13 cellular contexts compared by ENCODE assay signal in the genomic region with DNA sequence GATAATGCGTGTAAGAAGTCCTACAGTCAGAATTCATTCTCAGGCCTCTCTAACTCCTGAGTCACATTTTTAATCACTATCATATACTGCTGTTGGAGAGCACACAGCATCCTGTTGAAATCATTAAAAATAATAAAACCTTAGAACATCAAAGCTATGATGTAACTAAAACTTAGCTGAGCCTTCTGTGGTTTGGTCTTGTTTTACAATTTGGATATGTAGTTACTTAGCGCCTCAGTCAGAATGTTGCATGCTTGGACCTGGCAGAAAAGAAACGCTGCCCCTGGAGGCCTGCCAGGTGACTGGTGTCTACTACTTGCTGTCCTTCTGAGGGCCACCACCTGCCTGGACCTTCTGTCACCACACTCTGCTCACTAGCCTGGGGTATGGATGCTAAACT.
DNase-seq lines count a peak whose midpoint lies in the region; ATAC-seq, FAIRE-seq and TF ChIP-seq lines count a peak whose summit lies in the region.
"Had no signal": no experiment of that assay in that cellular context is flagged by ENCODE, and none has a peak within 500 bp of the region (broad histone marks: within the 10 kb centered on the region; RNA-seq: fewer than 3 reads in every experiment).

No MANE protein-coding gene starts in this region.

- CTCF ChIA-PET in AG04449 (lab: Yijun Ruan, JAX), result interaction anchor here (1.4 kb wide), 1 partner anchor 25 kb away, joined by 4 read pairs; no protein-coding TSS in a partner anchor

- WGBS in right cardiac atrium, result 59% methylated on average over 3 of the region's 3 CpGs

- peaks cover 12% of the 10 kb centered on the region for H3K4me1 ChIP-seq in right cardiac atrium (ENCODE audit: control insufficient read depth, insufficient read depth, low read length)

- no peak overlapping the region for H3K27ac ChIP-seq in right cardiac atrium (ENCODE audit: low read length)
- H3K27ac ChIP-seq: BLaER1 treated with 17β-estradiol and CSF1 and Interleukin-3, amounts not matched to agents 10 nM and 100 nM had no signal

- peak; percentile 94 for DNase-seq in AG04449 (ENCODE audit: low read depth, low spot score)
- peak; percentile 60 for DNase-seq in NCI-H2171 (lab: John Stamatoyannopoulos, UW)
- peak; percentile 38 for DNase-seq in cerebellum (ENCODE audit: low spot score)
- DNase-seq in right cardiac atrium, result peak; percentile 69 to 85 (median 84)
- no peak for DNase-seq in GDM1 (lab: John Stamatoyannopoulos, UW)
- no peak for DNase-seq in GM12891 (ENCODE audit: insufficient read length, low spot score)
- DNase-seq in NCI-H1436 treated with DMSO at 0.1 percent for 48 hours (lab: John Stamatoyannopoulos, UW), result no peak
- DNase-seq: activated B cell treated with CpG ODN at 0.5 μM for 24 hours; activated naive CD4-positive, alpha-beta T cell; NCI-H1092 treated with DMSO at 0.1 percent for 48 hours; stimulated activated naive CD8-positive, alpha-beta T cell treated with anti-CD3 and anti-CD28 coated beads, Interleukin-15, amount 100 ng/mL, for 72 hours had no signal

- intact Hi-C loops in right cardiac atrium (cut with DNase I), result no loop called here

- H3K4me3 ChIP-seq in AG04449 (ENCODE audit: low read depth, low read length) (no peak overlapping the region), right cardiac atrium (ENCODE audit: low read length) (no peak overlapping the region)
- H3K4me3 ChIP-seq: BLaER1 treated with 17β-estradiol and CSF1 and Interleukin-3, amounts not matched to agents 10 nM and 100 nM had no signal

- POLR2A ChIA-PET in AG04449 (lab: Yijun Ruan, JAX), result no interaction called here

- FAIRE-seq in GM12891 (lab: Jason Lieb, UNC), result no peak

- no peak for TF ChIP-seq CTCF in AG04449 (IDR thresholded peaks at IDR 0.05; ENCODE audit: insufficient read depth, low read length, missing control alignments)

- no peaks in the 10 kb centered on the region for H3K9me3 ChIP-seq in right cardiac atrium (ENCODE audit: control insufficient read depth, low read length)
- H3K9me3 ChIP-seq: BLaER1 treated with 17β-estradiol and CSF1 and Interleukin-3, amounts not matched to agents 10 nM and 100 nM had no signal

- ATAC-seq in right cardiac atrium, result peak in 1 of 2 donors; percentile 10
- no peak for ATAC-seq in GM19463 (IDR thresholded peaks at IDR 0.05; ENCODE audit: unreplicated experiment)
- ATAC-seq: stimulated activated naive CD8-positive, alpha-beta T cell treated with anti-CD3 and anti-CD28 coated beads, Interleukin-15, amount 100 ng/mL, for 72 hours had no signal

- no peak for TF ChIP-seq POLR2A in GM12891 (IDR thresholded peaks at IDR 0.05; ENCODE audit: low read depth, low read length)

- no peaks in the 10 kb centered on the region for H3K27me3 ChIP-seq in right cardiac atrium (ENCODE audit: control insufficient read depth, insufficient read depth)
- H3K27me3 ChIP-seq: BLaER1 treated with 17β-estradiol and CSF1 and Interleukin-3, amounts not matched to agents 10 nM and 100 nM had no signal

TF ChIP-seq in GM12891, 5 proteins besides CTCF, POLR2A, EP300 and RAD21:
- TF ChIP-seq SPI1 (IDR thresholded peaks at IDR 0.05; ENCODE audit: low read depth, low read length) (no peak), PAX5 (IDR thresholded peaks at IDR 0.05; ENCODE audit: insufficient read depth, low read length, severe bottlenecking) (no peak), POU2F2 (IDR thresholded peaks at IDR 0.05; ENCODE audit: low read depth, low read length) (no peak), POLR2AphosphoS5 (IDR thresholded peaks at IDR 0.05; ENCODE audit: low read depth, low read length) (no peak), TAF1 (IDR thresholded peaks at IDR 0.05; ENCODE audit: low read depth, low read length) (no peak)
TF ChIP-seq in GM12891: peak in this region for 0.

Comparison
In these comparisons a context has a peak if more than half of its experiments do, and no peak if none do; other contexts are left out.
1. DNase-seq: peak in AG04449 (single experiment), NCI-H2171 (single experiment), cerebellum (single experiment) and right cardiac atrium (3 of 3); none in GDM1 (single experiment), GM12891 (single experiment) and NCI-H1436 treated with DMSO at 0.1 percent for 48 hours (single experiment).